Comparison of ENCODE assay signal across 8 cellular contexts in genomic region chr16:13957197-13958078, GRCh38. TPM values are rescaled to one million over a fixed set of nuclear protein-coding genes. Genes with fewer than 3 reads are reported as not detected.
DNase-seq lines count a peak whose midpoint lies in the region; ATAC-seq and TF ChIP-seq lines count a peak whose summit lies in the region.

No MANE protein-coding gene starts in this region.

- in situ Hi-C loops in astrocyte of the cerebellum (cut with HindIII; ENCODE audit: low sequenced_read_pairs): no loop called here

- no TSS peak for BruUV-seq in Caco-2 (replicated peaks; lab: Mats Ljungman, UMichigan)

- DNase-seq in Caco-2: peak; percentile 58 to 73
- DNase-seq in NCI-H748 treated with DMSO at 0.1 percent for 48 hours (lab: John Stamatoyannopoulos, UW): peak; percentile 38
- peak; percentile 88 for DNase-seq in astrocyte of the cerebellum (ENCODE audit: low read depth)
- peak; percentile 26 for DNase-seq in iPS-NIHi11 (ENCODE audit: low spot score)
- DNase-seq in spleen: no peak
- DNase-seq in SK-N-DZ (ENCODE audit: low spot score): no peak

- no peaks in the 10 kb centered on the region for H3K27me3 ChIP-seq in Caco-2 (replicated peaks; ENCODE audit: control insufficient read depth, insufficient read depth, low read length)
- no peaks in the 10 kb centered on the region for H3K27me3 ChIP-seq in spleen (replicated peaks in 1 of 7)

- 22 to 49% (median 28%) methylated on average over 14 of the region's 14 CpGs for WGBS in spleen, 5 donors

- no peak for TF ChIP-seq POLR2A in spleen (IDR thresholded peaks at IDR 0.05)

- H3K4me1 ChIP-seq in Caco-2 (peaks cover 25% of the 10 kb centered on the region), spleen (peaks cover 0 to 38% (median 17%) of the 10 kb centered on the region in 6 donors)

- H3K9me3 Mint-ChIP-seq in Caco-2 (ENCODE audit: unreplicated experiment): no peaks in the 10 kb centered on the region

- peaks cover 29% of the 10 kb centered on the region for H3K4me1 Mint-ChIP-seq in Caco-2 (ENCODE audit: low read depth, unreplicated experiment)

- H3K36me3 ChIP-seq in Caco-2 (ENCODE audit: control insufficient read depth, insufficient read depth, low read length) (no peaks in the 10 kb centered on the region), spleen (no peaks in the 10 kb centered on the region)

- ATAC-seq in GM19035 (IDR thresholded peaks at IDR 0.05; ENCODE audit: unreplicated experiment) (peak; percentile 61), HG03175 (IDR thresholded peaks at IDR 0.05; ENCODE audit: unreplicated experiment) (peak; percentile 59)

- POLR2A ChIA-PET in Caco-2 (lab: Charles Lee): no interaction called here

- H3K27ac Mint-ChIP-seq in Caco-2 (ENCODE audit: unreplicated experiment): peak overlapping the region; percentile 95

- H3K4me3 ChIP-seq in Caco-2 (ENCODE audit: low read depth, low read length): peak overlapping the region; percentile 17; the same call in 1 of the 2 replicates
- peak overlapping the region; percentile 28 for H3K4me3 ChIP-seq in astrocyte of the cerebellum (ENCODE audit: low read depth, low read length)
- H3K4me3 ChIP-seq in spleen: peak overlapping the region in 2 of 8 donors; percentile 17 to 53

- H3K4me3 Mint-ChIP-seq in Caco-2 (ENCODE audit: unreplicated experiment): peak overlapping the region; percentile 82

- TF ChIP-seq CTCF in Caco-2 (IDR thresholded peaks at IDR 0.05; ENCODE audit: insufficient read depth in 1 of 2, low read depth in 1 of 2, low read length in 1 of 2, severe bottlenecking in 1 of 2, unreplicated experiment in 1 of 2): no peak
- no peak for TF ChIP-seq CTCF in astrocyte of the cerebellum (IDR thresholded peaks at IDR 0.05; ENCODE audit: low read depth, low read length, missing control alignments)
- TF ChIP-seq CTCF in spleen (IDR thresholded peaks at IDR 0.05 in 8 of 11, conservative IDR thresholded peaks at IDR 0.05 in 3 of 11): no peak

- no peaks in the 10 kb centered on the region for H3K36me3 Mint-ChIP-seq in Caco-2 (ENCODE audit: insufficient read depth, unreplicated experiment)

- CTCF ChIA-PET in Caco-2 (lab: Charles Lee): no interaction called here

- intact Hi-C loops in Caco-2 (cut with micrococcal nuclease; ENCODE audit: unreplicated experiment) (loop anchor here (5.0 kb wide), 1 partner anchor 35 kb away; the partner anchor contains the start of gene ERCC4), spleen (cut with DNase I; ENCODE audit: low total_unique reads) (no loop called here)

- peak overlapping the region in 7 of 8 donors; percentile 18 to 81 (median 70) for H3K27ac ChIP-seq in spleen

- no peaks in the 10 kb centered on the region for H3K27me3 Mint-ChIP-seq in Caco-2 (ENCODE audit: insufficient read depth, unreplicated experiment)

- H3K9me3 ChIP-seq in Caco-2 (no peaks in the 10 kb centered on the region), spleen (no peaks in the 10 kb centered on the region)

RNA-seq across cellular contexts. Expression of gene ERCC4, which starts 37.5 kb away (rescaled TPM):
- total RNA-seq in Caco-2 (2022) (6.8 and 7.1 TPM in 2 replicates), spleen (10 to 100 TPM in 4 of 7 donors, 1 to 10 TPM in 3; 5.9 to 15.2 (median 12.5) TPM)
- 1 to 10 TPM; 1.1 to 2.3 (median 1.5) TPM for polyA plus RNA-seq in spleen
- polyA plus RNA-seq in SK-N-DZ (2014; cell fraction: cytosol; rRNA removed): 4.7 and 11.3 TPM in 2 replicates
- 2.2 and 2.4 TPM in 2 replicates for polyA plus RNA-seq in SK-N-DZ (2014; cell fraction: nucleus; rRNA removed)

Comparison
In these comparisons a context has a peak if more than half of its experiments do, and no peak if none do; other contexts are left out.
1. DNase-seq: peak in Caco-2 (2 of 2), NCI-H748 treated with DMSO at 0.1 percent for 48 hours (single experiment), astrocyte of the cerebellum (single experiment) and iPS-NIHi11 (single experiment); none in spleen (single experiment) and SK-N-DZ (single experiment).